ENCODE assay signal across 30 cellular contexts in genomic region chr6:90778419-90779203, GRCh38.
"Had no signal": no experiment of that assay in that cellular context is flagged by ENCODE, and none has a peak within 500 bp of the region (broad histone marks: within the 10 kb centered on the region; RNA-seq: fewer than 3 reads in every experiment).

No MANE protein-coding gene starts in this region.

- H3K4me1 ChIP-seq: body of pancreas, esophagus squamous epithelium, gastroesophageal sphincter had no signal

- ATAC-seq: activated CD4-positive, CD25-positive, alpha-beta regulatory T cell treated with anti-CD3 and anti-CD28 coated beads, Interleukin-2, amount 50 U/mL, for 24 hours; activated CD8-positive, alpha-beta T cell treated with anti-CD3 and anti-CD28 coated beads for 36 hours; activated T-cell treated with anti-CD3 and anti-CD28 coated beads, Interleukin-2, amount 50 U/mL, for 4 hours; activated T-helper 17 cell treated with anti-CD3 and anti-CD28 coated beads, Interleukin-2, amount 50 U/mL, for 72 hours; body of pancreas; gastroesophageal sphincter; T-helper 17 cell had no signal

- H3K4me3 ChIP-seq: body of pancreas, esophagus squamous epithelium, gastroesophageal sphincter had no signal

- H3K9me3 ChIP-seq: body of pancreas, esophagus squamous epithelium, gastroesophageal sphincter had no signal

- FAIRE-seq: colon, endometrium, endothelial cell of umbilical vein had no signal

- H3K36me3 ChIP-seq: esophagus squamous epithelium, gastroesophageal sphincter, WERI-Rb-1 had no signal

- H3K27me3 ChIP-seq: body of pancreas, esophagus squamous epithelium, gastroesophageal sphincter had no signal

- H3K27ac ChIP-seq: body of pancreas, epithelial cell of prostate, esophagus squamous epithelium, gastroesophageal sphincter, WERI-Rb-1 had no signal

- DNase-seq: activated B cell treated with CpG ODN at 0.5 μM for 24 hours; activated CD4-positive, alpha-beta T cell treated with anti-CD3 and anti-CD28 coated beads for 48 hours; activated CD4-positive, alpha-beta T cell treated with anti-CD3 and anti-CD28 coated beads, Interleukin-2, amount 50 U/mL, for 1 hour; activated CD4-positive, alpha-beta T cell treated with anti-CD3 and anti-CD28 coated beads, Interleukin-2, amount 50 U/mL, for 48 hours; activated CD8-positive, alpha-beta memory T cell treated with anti-CD3 and anti-CD28 coated beads for 24 hours; activated CD8-positive, alpha-beta T cell treated with anti-CD3 and anti-CD28 coated beads for 36 hours; activated effector memory CD4-positive, alpha-beta T cell treated with Interleukin-2 at 50 U/mL for 16 hours; activated gamma-delta T cell treated with Interleukin-2 at 50 U/mL for 16 hours; activated naive CD4-positive, alpha-beta T cell treated with anti-CD3 and anti-CD28 coated beads, Interleukin-2, amount 50 U/mL, for 16 hours; activated naive CD4-positive, alpha-beta T cell treated with Interleukin-2 at 50 U/mL for 16 hours; activated T-cell treated with anti-CD3 and anti-CD28 coated beads, Interleukin-2, amount 50 U/mL, for 4 hours; amygdala; aorta; body of pancreas; caudate nucleus; cortex of kidney; effector CD8-positive, alpha-beta T cell; esophagus squamous epithelium; foreskin melanocyte; head of caudate nucleus; T-helper 17 cell; T1000; WERI-Rb-1 had no signal
